1 cellular context compared by ENCODE assay signal in genomic region chr1:207031016-207031415, GRCh38.
TF ChIP-seq lines count a peak whose summit lies in the region.

No MANE protein-coding gene starts in this region.

TF ChIP-seq in HepG2, 621 proteins besides CTCF, POLR2A, EP300 and RAD21:
- TF ChIP-seq RBFOX2 (IDR thresholded peaks at IDR 0.05; ENCODE audit: low read depth, low read length) = 0 out of 2 replicates have a peak, but pooled peaks have one; percentile 3
- no peak for TF ChIP-seq ZNF652 (CRISPR knock-in tag; IDR thresholded peaks at IDR 0.05; ENCODE audit: borderline replicate concordance, low read depth)
